In the genomic region with DNA sequence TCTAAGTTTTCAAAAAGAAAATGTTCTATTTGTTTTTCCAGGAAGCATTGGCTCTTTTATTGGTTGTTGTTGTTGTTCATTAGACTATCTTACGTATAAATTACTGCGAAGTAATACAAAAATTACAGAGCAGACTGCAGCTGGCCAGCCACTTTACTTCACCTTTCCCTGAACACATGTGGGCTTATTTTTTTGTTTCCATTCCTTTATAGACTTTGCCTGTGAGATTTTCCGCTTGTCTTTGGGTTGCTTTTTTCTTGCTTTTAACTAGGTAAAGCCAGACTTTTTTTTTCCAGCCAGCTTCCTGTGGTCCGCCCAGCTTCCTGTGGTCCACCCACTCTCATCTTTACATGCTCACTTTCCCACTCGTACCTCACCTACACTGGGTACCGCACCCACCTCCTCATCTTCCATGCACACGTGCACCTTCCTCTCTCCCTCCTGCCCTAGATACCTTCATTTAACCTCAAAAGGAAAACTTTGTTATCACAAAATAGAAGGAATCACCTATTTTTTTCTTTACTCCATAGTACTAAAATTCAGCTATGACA, we compare ENCODE assay signal across 8 cellular contexts.
DNase-seq lines count a peak whose midpoint lies in the region; ATAC-seq and TF ChIP-seq lines count a peak whose summit lies in the region.

No MANE protein-coding gene starts in this region.

- no peaks in the 10 kb centered on the region for H3K27me3 Mint-ChIP-seq in dendritic cell treated with granulocyte-macrophage colony-stimulating factor and Interleukin-4, amounts not matched to agents 40 ng/mL and 50 ng/mL, for 4 days

- H3K4me3 Mint-ChIP-seq in dendritic cell treated with granulocyte-macrophage colony-stimulating factor and Interleukin-4, amounts not matched to agents 40 ng/mL and 50 ng/mL, for 4 days: peak overlapping the region; percentile 33

- TF ChIP-seq CTCF in Loucy (conservative IDR thresholded peaks at IDR 0.05; ENCODE audit: low read length) (no peak; the same call in 1 of the 2 replicates), tibial artery (IDR thresholded peaks at IDR 0.05) (peak in 1 of 2 experiments; percentile 3)

- H3K27me3 ChIP-seq in Loucy (ENCODE audit: insufficient read depth, low read length, poor library complexity, severe bottlenecking): no peaks in the 10 kb centered on the region
- no peaks in the 10 kb centered on the region for H3K27me3 ChIP-seq in tibial artery

- no peaks in the 10 kb centered on the region for H3K9me2 ChIP-seq in Loucy (replicated peaks; ENCODE audit: low read depth, low read length)

- H3K4me1 ChIP-seq in Loucy (ENCODE audit: insufficient read depth, low read length, poor library complexity, severe bottlenecking) (peaks cover 7% of the 10 kb centered on the region), tibial artery (peaks cover 0 to 12% (median 0%) of the 10 kb centered on the region in 4 donors)

- no peaks in the 10 kb centered on the region for H3K9me3 Mint-ChIP-seq in dendritic cell treated with granulocyte-macrophage colony-stimulating factor and Interleukin-4, amounts not matched to agents 40 ng/mL and 50 ng/mL, for 4 days

- H3K9me3 ChIP-seq in Loucy (ENCODE audit: insufficient read depth, low read depth, low read length) (no peaks in the 10 kb centered on the region), tibial artery (no peaks in the 10 kb centered on the region)

- H3K4me3 ChIP-seq in Loucy (ENCODE audit: low read length, poor library complexity, severe bottlenecking) (peak overlapping the region; percentile 29), tibial artery (no peak overlapping the region)

- peak overlapping the region; percentile 79 for H3K27ac Mint-ChIP-seq in dendritic cell treated with granulocyte-macrophage colony-stimulating factor and Interleukin-4, amounts not matched to agents 40 ng/mL and 50 ng/mL, for 4 days

- DNase-seq in stimulated activated CD8-positive, alpha-beta memory T cell treated with anti-CD3 and anti-CD28 coated beads, Interleukin-7, amount 100 ng/mL, for 4 hours (ENCODE audit: low read depth in 2 of 2): peak; percentile 23 to 31
- no peak for DNase-seq in stimulated activated CD8-positive, alpha-beta memory T cell treated with anti-CD3 and anti-CD28 coated beads, Interleukin-4, amount 100 ng/mL, for 48 hours
- DNase-seq in tibial artery (no peak), GM19238 (ENCODE audit: insufficient read length, low spot score) (no peak)

- peaks cover 22% of the 10 kb centered on the region for H3K36me3 Mint-ChIP-seq in dendritic cell treated with granulocyte-macrophage colony-stimulating factor and Interleukin-4, amounts not matched to agents 40 ng/mL and 50 ng/mL, for 4 days (ENCODE audit: low read depth)

- peaks cover 45% of the 10 kb centered on the region for H3K4me1 Mint-ChIP-seq in dendritic cell treated with granulocyte-macrophage colony-stimulating factor and Interleukin-4, amounts not matched to agents 40 ng/mL and 50 ng/mL, for 4 days (ENCODE audit: low read depth)

- no peak overlapping the region for H3K9ac ChIP-seq in Loucy (ENCODE audit: low read depth, low read length, poor library complexity, severe bottlenecking)

- H3K4me2 ChIP-seq in Loucy (ENCODE audit: low read depth, low read length, poor library complexity, severe bottlenecking): peak overlapping the region; percentile 64

- H3K36me3 ChIP-seq in Loucy (ENCODE audit: insufficient read depth, low read length) (no peaks in the 10 kb centered on the region), tibial artery (no peaks in the 10 kb centered on the region)

- H3F3A ChIP-seq in Loucy (ENCODE audit: low read depth): no peaks in the 10 kb centered on the region

- no peak overlapping the region for H3K27ac ChIP-seq in tibial artery

- intact Hi-C loops in dendritic cell treated with granulocyte-macrophage colony-stimulating factor and Interleukin-4, amounts not matched to agents 40 ng/mL and 50 ng/mL, for 4 days (cut with micrococcal nuclease): loop anchor here (1.0 to 5.0 kb wide), 4 partner anchors 45 to 123 kb away; no protein-coding TSS in a partner anchor
- intact Hi-C loops in tibial artery (cut with DNase I; ENCODE audit: low total_unique reads): no loop called here

- peak overlapping the region; percentile 36; the same call in 1 of the 2 replicates for H2AFZ ChIP-seq in Loucy (ENCODE audit: low read length)

- ATAC-seq in GM19023 (IDR thresholded peaks at IDR 0.05; ENCODE audit: unreplicated experiment): no peak
- ATAC-seq in HG03565 (IDR thresholded peaks at IDR 0.05; ENCODE audit: unreplicated experiment): no peak

- H3K79me2 ChIP-seq in Loucy (ENCODE audit: insufficient read depth, low read length): no peaks in the 10 kb centered on the region

- no peaks in the 10 kb centered on the region for H4K20me1 ChIP-seq in Loucy (ENCODE audit: insufficient read depth, low read length, poor library complexity, severe bottlenecking)

Comparison
In these comparisons a context has a peak if more than half of its experiments do, and no peak if none do; other contexts are left out.
1. DNase-seq: peak in stimulated activated CD8-positive, alpha-beta memory T cell treated with anti-CD3 and anti-CD28 coated beads, Interleukin-7, amount 100 ng/mL, for 4 hours (2 of 2); none in stimulated activated CD8-positive, alpha-beta memory T cell treated with anti-CD3 and anti-CD28 coated beads, Interleukin-4, amount 100 ng/mL, for 48 hours (single experiment), tibial artery (0 of 2) and GM19238 (single experiment).